In genomic region chr7:140653319-140654108, GRCh38 we compare ENCODE assay signal across 9 cellular contexts. TPM values are rescaled to one million over a fixed set of nuclear protein-coding genes. Genes with fewer than 3 reads are reported as not detected.
DNase-seq lines count a peak whose midpoint lies in the region; ATAC-seq and TF ChIP-seq lines count a peak whose summit lies in the region.
"Had no signal": no experiment of that assay in that cellular context is flagged by ENCODE, and none has a peak within 500 bp of the region (broad histone marks: within the 10 kb centered on the region; RNA-seq: fewer than 3 reads in every experiment).

No MANE protein-coding gene starts in this region.

- WGBS in GM23248 (ENCODE audit: low coverage in 1 of 2, low lambda C conversion rate in 2 of 2, missing lambda C conversion rate in 2 of 2), 2 experiments: 12 to 19% methylated on average over 15 of the region's 15 CpGs
- WGBS in adrenal gland, 4 donors: 20 to 30% (median 24%) methylated on average over 11 to 15 of the region's 15 CpGs

- peak; percentile 82 to 95 (median 90) for TF ChIP-seq CTCF in adrenal gland (IDR thresholded peaks at IDR 0.05)

- H4K20me1 ChIP-seq in BLaER1 (no peaks in the 10 kb centered on the region), GM23248 (ENCODE audit: insufficient read depth) (no peaks in the 10 kb centered on the region)

- TF ChIP-seq POLR2A in adrenal gland (IDR thresholded peaks at IDR 0.05): no peak

- H3K9me3 ChIP-seq in BLaER1 (no peaks in the 10 kb centered on the region), GM23248 (ENCODE audit: low read depth) (no peaks in the 10 kb centered on the region), adrenal gland (replicated peaks in 1 of 3) (no peaks in the 10 kb centered on the region)

- in situ Hi-C loops in GM23248 (cut with MboI): no loop called here

- H3K27ac ChIP-seq in BLaER1: no peak overlapping the region
- H3K27ac ChIP-seq in GM23248: no peak overlapping the region
- no peak overlapping the region for H3K27ac ChIP-seq in adrenal gland

- H3K9me2 ChIP-seq in GM23248 (ENCODE audit: insufficient read depth): no peaks in the 10 kb centered on the region

- DNase-seq in GM23248 (peak; percentile 82), NCI-H446 treated with DMSO at 0.1 percent for 48 hours (lab: John Stamatoyannopoulos, UW) (peak; percentile 60), adrenal gland (peak; percentile 59 to 79 (median 66)), cardiac septum (ENCODE audit: low spot score) (peak; percentile 77), posterior vena cava (ENCODE audit: low spot score) (peak; percentile 76), T-helper 9 cell (no peak)

- H3K4me2 ChIP-seq in BLaER1 (peak overlapping the region; percentile 24; the same call in 1 of the 2 replicates), GM23248 (ENCODE audit: unreplicated experiment) (no peak overlapping the region)

- H3K9ac ChIP-seq in BLaER1 (no peak overlapping the region), GM23248 (no peak overlapping the region)

- H3K27me3 ChIP-seq in BLaER1 (no peaks in the 10 kb centered on the region), GM23248 (replicated peaks; ENCODE audit: insufficient read depth) (no peaks in the 10 kb centered on the region), adrenal gland (no peaks in the 10 kb centered on the region)

- ATAC-seq in GM21515 (IDR thresholded peaks at IDR 0.05; ENCODE audit: unreplicated experiment): no peak

- no peaks in the 10 kb centered on the region for H3K36me3 ChIP-seq in BLaER1
- H3K36me3 ChIP-seq in GM23248 (ENCODE audit: low read depth): no peaks in the 10 kb centered on the region
- no peaks in the 10 kb centered on the region for H3K36me3 ChIP-seq in adrenal gland (replicated peaks in 1 of 2)

- H3K4me3 ChIP-seq in BLaER1 (no peak overlapping the region), GM23248 (no peak overlapping the region), adrenal gland (no peak overlapping the region)

- no peaks in the 10 kb centered on the region for H3K79me2 ChIP-seq in GM23248 (ENCODE audit: insufficient read depth)

- intact Hi-C loops in adrenal gland (cut with DNase I): loop anchor here (1.0 to 2.0 kb wide), 2 partner anchors 134 to 135 kb away; no protein-coding TSS in a partner anchor
- intact Hi-C loops in cardiac septum (cut with DNase I): loop anchor here (1.0 to 2.0 kb wide), 2 partner anchors 135 to 175 kb away; partner anchors contain the start of gene MKRN1
- intact Hi-C loops in posterior vena cava (cut with DNase I): loop anchor here (2.0 to 5.0 kb wide), 3 partner anchors 136 to 359 kb away; partner anchors contain the start of gene MRPS33 (in 1 of the 2)

- H3K4me1 ChIP-seq in BLaER1 (peaks cover 22% of the 10 kb centered on the region), GM23248 (ENCODE audit: insufficient read depth) (peaks cover 18% of the 10 kb centered on the region; the same call in 1 of the 2 replicates), adrenal gland (replicated peaks in 1 of 2) (peaks cover 0 to 9% of the 10 kb centered on the region in 2 donors)

- no peaks in the 10 kb centered on the region; the same call in 1 of the 2 replicates for H3F3A ChIP-seq in GM23248 (ENCODE audit: insufficient read depth)

- peak overlapping the region; percentile 73 for H2AFZ ChIP-seq in GM23248

RNA-seq across cellular contexts. Expression of gene DENND2A, which starts 12.9 kb away (rescaled TPM):
- 2.2 and 2.4 TPM in 2 replicates for total RNA-seq in GM23248 (2014; rRNA removed; shearing (Covaris generic))
- polyA plus RNA-seq in GM23248 (2016; fragmentation: Nextera tagmentation; extraction: Ambion mirVana) (0.78 and 1.6 TPM in 2 replicates), adrenal gland (1 to 10 TPM; 3.0 to 8.4 (median 5.5) TPM)
- total RNA-seq in adrenal gland (10 to 100 TPM in 1 of 8 donors, 1 to 10 TPM in 7; 4.1 to 10.9 (median 6.7) TPM), cardiac septum (7.2 TPM), posterior vena cava (10 to 100 TPM; 13.7 to 26.4 TPM)
- polyA plus RNA-seq: IgD-negative memory B cell had no signal

RNA-seq across cellular contexts. Expression of gene ADCK2, which starts 19.2 kb away (rescaled TPM):
- 27.1 and 29.0 TPM in 2 replicates for total RNA-seq in GM23248 (2014; rRNA removed; shearing (Covaris generic))
- 9.1 and 10.0 TPM in 2 replicates for polyA plus RNA-seq in GM23248 (2016; fragmentation: Nextera tagmentation; extraction: Ambion mirVana)
- 10 to 100 TPM; 10.8 to 33.9 (median 15.2) TPM for total RNA-seq in adrenal gland
- polyA plus RNA-seq in adrenal gland: 1 to 10 TPM; 6.8 to 9.9 (median 7.2) TPM
- total RNA-seq in cardiac septum: 9.3 TPM
- total RNA-seq in posterior vena cava: 10 to 100 TPM; 12.3 to 16.1 TPM

RNA-seq across cellular contexts. Expression of gene NDUFB2, which starts 43.0 kb away (rescaled TPM):
- total RNA-seq in GM23248 (2014; rRNA removed; shearing (Covaris generic)): 236 and 324 TPM in 2 replicates
- polyA plus RNA-seq in GM23248 (2016; fragmentation: Nextera tagmentation; extraction: Ambion mirVana) (411 and 432 TPM in 2 replicates), adrenal gland (100 to 1,000 TPM; 172 to 211 (median 194) TPM)
- total RNA-seq in adrenal gland (100 to 1,000 TPM; 188 to 465 (median 214) TPM), cardiac septum (505 TPM), posterior vena cava (100 to 1,000 TPM; 179 to 198 TPM)
